Comparison of ENCODE assay signal across 9 cellular contexts in genomic region chr11:9462172-9462799, GRCh38. TPM values are rescaled to one million over a fixed set of nuclear protein-coding genes. Genes with fewer than 3 reads are reported as not detected.
DNase-seq lines count a peak whose midpoint lies in the region; ATAC-seq, FAIRE-seq and TF ChIP-seq lines count a peak whose summit lies in the region.
"Had no signal": no experiment of that assay in that cellular context is flagged by ENCODE, and none has a peak within 500 bp of the region (broad histone marks: within the 10 kb centered on the region; RNA-seq: fewer than 3 reads in every experiment).

No MANE protein-coding gene starts in this region.

- H3K4me1 Mint-ChIP-seq in activated T-cell treated with anti-CD3 and anti-CD28 coated beads, Interleukin-2, amount 50 U/mL, for 72 hours (ENCODE audit: low read depth): peaks cover 32% of the 10 kb centered on the region
- H3K4me1 Mint-ChIP-seq in astrocyte (ENCODE audit: low read depth, unreplicated experiment): peaks cover 15% of the 10 kb centered on the region

- 80 to 81% methylated on average over 16 of the region's 16 CpGs for WGBS in tibial nerve, 2 donors

- no peaks in the 10 kb centered on the region for H4K20me1 ChIP-seq in astrocyte (ENCODE audit: insufficient read depth, low read length)

- no peaks in the 10 kb centered on the region for H3K27me3 ChIP-seq in astrocyte (ENCODE audit: insufficient read depth, low read length)
- no peaks in the 10 kb centered on the region for H3K27me3 ChIP-seq in tibial nerve

- peak overlapping the region; percentile 91 for H3K9ac ChIP-seq in astrocyte (ENCODE audit: low read length)

- no peak for DNase-seq in activated T-cell treated with anti-CD3 and anti-CD28 coated beads, Interleukin-2, amount 50 U/mL, for 72 hours
- DNase-seq in activated T-cell treated with anti-CD3 and anti-CD28 coated beads, Interleukin-2, amount 50 U/mL, for 48 hours: no peak
- DNase-seq in astrocyte (ENCODE audit: low read depth) (peak; percentile 24), left kidney (ENCODE audit: low read depth, low spot score) (peak; percentile 15), tibial nerve (ENCODE audit: low spot score in 2 of 2) (no peak), NCI-H146 (lab: John Stamatoyannopoulos, UW) (no peak), NCI-H1930 (lab: John Stamatoyannopoulos, UW) (no peak), globus pallidus (ENCODE audit: low spot score) (no peak)

- TF ChIP-seq CTCF in astrocyte (IDR thresholded peaks at IDR 0.05; ENCODE audit: insufficient read depth, low read depth, low read length) (no peak), tibial nerve (IDR thresholded peaks at IDR 0.05) (no peak)

- peak overlapping the region; percentile 93 for H3K27ac Mint-ChIP-seq in activated T-cell treated with anti-CD3 and anti-CD28 coated beads, Interleukin-2, amount 50 U/mL, for 72 hours
- H3K27ac Mint-ChIP-seq in astrocyte (ENCODE audit: unreplicated experiment): peak overlapping the region; percentile 91

- H3K9me3 Mint-ChIP-seq in activated T-cell treated with anti-CD3 and anti-CD28 coated beads, Interleukin-2, amount 50 U/mL, for 72 hours: no peaks in the 10 kb centered on the region
- H3K9me3 Mint-ChIP-seq in astrocyte (ENCODE audit: unreplicated experiment): no peaks in the 10 kb centered on the region

- ATAC-seq in activated T-cell treated with anti-CD3 and anti-CD28 coated beads, Interleukin-2, amount 50 U/mL, for 72 hours (replicated peaks in 1 of 2): no peak

- H3K27ac ChIP-seq in astrocyte (ENCODE audit: low read depth, low read length): peak overlapping the region; percentile 97
- H3K27ac ChIP-seq in tibial nerve: peak overlapping the region; percentile 98 to 100 (median 99)

- no peaks in the 10 kb centered on the region for H3K27me3 Mint-ChIP-seq in activated T-cell treated with anti-CD3 and anti-CD28 coated beads, Interleukin-2, amount 50 U/mL, for 72 hours (ENCODE audit: low read depth)
- H3K27me3 Mint-ChIP-seq in astrocyte (ENCODE audit: low read depth, unreplicated experiment): no peaks in the 10 kb centered on the region

- peaks cover 61% of the 10 kb centered on the region for H3K79me2 ChIP-seq in astrocyte (ENCODE audit: insufficient read depth, low read length)

- H3K4me3 ChIP-seq in astrocyte (ENCODE audit: insufficient read depth, low read depth, low read length) (peak overlapping the region; percentile 68), tibial nerve (peak overlapping the region in 3 of 4 donors; percentile 74 to 93 (median 78))

- H3K4me1 ChIP-seq in astrocyte (ENCODE audit: insufficient read depth, low read length) (no peaks in the 10 kb centered on the region), tibial nerve (peaks cover 0 to 22% (median 8%) of the 10 kb centered on the region in 4 donors)

- H3K36me3 ChIP-seq in astrocyte (ENCODE audit: insufficient read depth, low read length): no peaks in the 10 kb centered on the region
- H3K36me3 ChIP-seq in tibial nerve: no peaks in the 10 kb centered on the region

- peak overlapping the region; percentile 81 for H3K4me2 ChIP-seq in astrocyte (ENCODE audit: low read length)

- no peak overlapping the region for H2AFZ ChIP-seq in astrocyte (ENCODE audit: low read depth, low read length)

- peaks cover 4 to 11% of the 10 kb centered on the region in 2 donors for H3K36me3 Mint-ChIP-seq in activated T-cell treated with anti-CD3 and anti-CD28 coated beads, Interleukin-2, amount 50 U/mL, for 72 hours (ENCODE audit: insufficient read depth in 2 of 2)
- H3K36me3 Mint-ChIP-seq in astrocyte (ENCODE audit: low read depth, unreplicated experiment): no peaks in the 10 kb centered on the region

- TF ChIP-seq POLR2A in tibial nerve (IDR thresholded peaks at IDR 0.05): no peak

- H3K9me3 ChIP-seq in astrocyte (ENCODE audit: insufficient read depth, low read depth, low read length): no peaks in the 10 kb centered on the region
- no peaks in the 10 kb centered on the region for H3K9me3 ChIP-seq in tibial nerve

- peak overlapping the region; percentile 95 for H3K4me3 Mint-ChIP-seq in activated T-cell treated with anti-CD3 and anti-CD28 coated beads, Interleukin-2, amount 50 U/mL, for 72 hours
- peak overlapping the region; percentile 86 for H3K4me3 Mint-ChIP-seq in astrocyte (ENCODE audit: unreplicated experiment)

- no peak for FAIRE-seq in astrocyte (lab: Jason Lieb, UNC)
- FAIRE-seq: G401.6 had no signal

- TF ChIP-seq EP300 in tibial nerve (IDR thresholded peaks at IDR 0.05): no peak

RNA-seq across cellular contexts. Expression of gene ZNF143, which starts 1.5 kb away (rescaled TPM):
- total RNA-seq in activated T-cell treated with anti-CD3 and anti-CD28 coated beads, Interleukin-2, amount 50 U/mL, for 72 hours: 10 to 100 TPM; 21.8 to 29.1 TPM
- total RNA-seq in astrocyte: 20.9 and 28.3 TPM in 2 replicates
- total RNA-seq in tibial nerve: 10 to 100 TPM; 14.0 to 40.9 (median 23.8) TPM

Comparison
In these comparisons a context has a peak if more than half of its experiments do, and no peak if none do; other contexts are left out.
1. DNase-seq: peak in astrocyte (single experiment) and left kidney (single experiment); none in activated T-cell treated with anti-CD3 and anti-CD28 coated beads, Interleukin-2, amount 50 U/mL, for 72 hours (0 of 2), activated T-cell treated with anti-CD3 and anti-CD28 coated beads, Interleukin-2, amount 50 U/mL, for 48 hours (0 of 2), tibial nerve (0 of 2), NCI-H146 (single experiment), NCI-H1930 (0 of 2) and globus pallidus (single experiment).